ENCODE assay signal across 8 cellular contexts in the genomic region with DNA sequence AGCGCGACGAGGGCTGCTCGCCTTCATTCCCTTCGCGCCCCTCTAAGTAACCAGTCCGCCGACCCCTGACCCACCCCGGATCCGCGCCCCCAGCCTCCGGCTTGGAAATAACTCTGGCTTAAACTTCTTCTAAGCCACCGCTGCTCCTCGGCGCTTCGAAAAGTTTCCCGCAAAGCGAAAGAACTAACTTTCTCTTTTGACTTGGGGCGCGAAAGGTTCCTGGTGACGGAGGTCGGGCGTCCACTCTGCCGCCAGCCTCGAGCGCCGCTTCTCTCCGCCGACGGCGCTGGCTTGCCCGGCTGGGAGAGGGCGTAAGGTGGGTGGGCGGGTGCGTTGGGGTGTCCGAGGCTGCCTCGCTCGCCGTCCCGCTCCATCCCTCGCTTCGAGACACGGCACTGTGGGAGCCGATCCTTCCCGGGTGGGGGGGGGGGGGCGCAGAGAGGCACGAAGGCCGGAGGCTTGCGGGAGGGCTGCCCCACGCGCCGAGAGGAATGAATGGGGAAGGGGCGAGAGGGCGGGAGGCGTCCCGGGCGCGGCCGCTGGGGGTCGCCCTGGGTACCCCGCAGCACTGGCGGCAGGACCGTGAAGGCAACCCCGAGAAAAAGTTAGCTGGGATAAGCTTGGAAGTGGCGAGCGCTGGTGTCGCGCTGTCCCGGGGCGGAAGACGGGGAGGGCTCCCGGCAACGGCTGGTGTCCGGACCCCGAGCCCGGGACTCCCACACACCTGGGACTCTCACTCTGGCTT. TPM values are rescaled to one million over a fixed set of nuclear protein-coding genes. Genes with fewer than 3 reads are reported as not detected.
A peak's percentile ranks its signal among the peaks of the same experiment; 100 is the strongest.
DNase-seq lines count a peak whose midpoint lies in the region; ATAC-seq, FAIRE-seq and TF ChIP-seq lines count a peak whose summit lies in the region.

No MANE protein-coding gene starts in this region.

- H3K27ac ChIP-seq in A549 = peak overlapping the region; percentile 88 to 93
- peak overlapping the region; percentile 72 for H3K27ac ChIP-seq in PC-9
- peak overlapping the region; percentile 87 for H3K27ac ChIP-seq in parathyroid adenoma
- H3K27ac ChIP-seq in aorta (ENCODE audit: low read depth in 1 of 2, low read length in 2 of 2) = peak overlapping the region; percentile 81 to 92

- peaks cover 26 to 33% of the 10 kb centered on the region in 2 donors for H3K36me3 Mint-ChIP-seq in activated naive CD4-positive, alpha-beta T cell treated with anti-CD3 and anti-CD28 coated beads, Interleukin-2, amount 50 U/mL, for 72 hours

- peak; percentile 33 to 52; a peak in 4 of 5 replicates for TF ChIP-seq RAD21 in A549 (conservative IDR thresholded peaks at IDR 0.05 in 1 of 2, IDR thresholded peaks at IDR 0.05 in 1 of 2)

- H3K4me1 ChIP-seq in A549 (peaks cover 23% of the 10 kb centered on the region; the same call in 2 of the 3 replicates), PC-9 (replicated peaks; ENCODE audit: insufficient read depth) (peaks cover 28% of the 10 kb centered on the region), parathyroid adenoma (peaks cover 3% of the 10 kb centered on the region), aorta (ENCODE audit: control insufficient read depth in 1 of 2, insufficient read depth in 2 of 2, low read length in 2 of 2) (peaks cover 9 to 13% of the 10 kb centered on the region in 2 donors)

- H3K4me3 ChIP-seq in A549 (peak overlapping the region; percentile 90), PC-9 (peak overlapping the region; percentile 96), parathyroid adenoma (ENCODE audit: low read depth, low read length) (peak overlapping the region; percentile 92), aorta (ENCODE audit: low read length in 2 of 2) (peak overlapping the region; percentile 87 to 92)

- no peaks in the 10 kb centered on the region for H3K79me2 ChIP-seq in PC-9 (ENCODE audit: low read depth)
- H3K79me2 ChIP-seq in parathyroid adenoma = no peaks in the 10 kb centered on the region

- H3F3A ChIP-seq in PC-9 (ENCODE audit: insufficient read depth, low read depth) = 0 out of 2 replicates have a peak, but pooled peaks cover 4% of the 10 kb centered on the region

- peak overlapping the region; percentile 77 for H2AFZ ChIP-seq in PC-9
- peak overlapping the region; percentile 82 for H2AFZ ChIP-seq in parathyroid adenoma

- ATAC-seq in A549 (peak; percentile 9 to 39; a peak in 3 of 6 replicates), GM18502 (IDR thresholded peaks at IDR 0.05; ENCODE audit: poor library complexity, unreplicated experiment) (peak; percentile 11), HG03103 (IDR thresholded peaks at IDR 0.05; ENCODE audit: low read depth, unreplicated experiment) (peak; percentile 3), Right ventricle myocardium superior (ENCODE audit: poor library complexity) (peak; percentile 42), aorta (ENCODE audit: low FRiP score) (peak; percentile 49)
- ATAC-seq in activated naive CD4-positive, alpha-beta T cell treated with anti-CD3 and anti-CD28 coated beads, Interleukin-2, amount 50 U/mL, for 72 hours = peak; percentile 14 to 15

- DNase-seq in A549 (ENCODE audit: low read depth in 1 of 2, low spot score in 1 of 2) (peak in 1 of 2 experiments; percentile 41), PC-9 (peak; percentile 44 to 53), Right ventricle myocardium superior (peak; percentile 69), aorta (peak; percentile 77 to 86)
- peak; percentile 56 to 72 for DNase-seq in activated naive CD4-positive, alpha-beta T cell treated with anti-CD3 and anti-CD28 coated beads, Interleukin-2, amount 50 U/mL, for 72 hours (ENCODE audit: low spot score in 2 of 2)

- no peaks in the 10 kb centered on the region for H3K9me3 ChIP-seq in A549
- H3K9me3 ChIP-seq in PC-9 (ENCODE audit: insufficient read depth, low read depth) = no peaks in the 10 kb centered on the region
- H3K9me3 ChIP-seq in parathyroid adenoma (ENCODE audit: control insufficient read depth, low read length) = no peaks in the 10 kb centered on the region
- H3K9me3 ChIP-seq in aorta (ENCODE audit: control insufficient read depth, low read length) = no peaks in the 10 kb centered on the region

- intact Hi-C loops in PC-9 (cut with micrococcal nuclease; ENCODE audit: unreplicated experiment) (loop anchor here (1.0 to 2.0 kb wide), 8 partner anchors 13 to 386 kb away; no protein-coding TSS in a partner anchor), Right ventricle myocardium superior (cut with DNase I) (loop anchor here (2.0 kb wide), 1 partner anchor 132 kb away; no protein-coding TSS in a partner anchor), aorta (cut with DNase I) (loop anchor here (2.0 to 5.0 kb wide), 3 partner anchors 48 to 132 kb away; no protein-coding TSS in a partner anchor)

- CTCF ChIA-PET in A549 (lab: Yijun Ruan, JAX) = interaction anchor here (0.6 to 3.1 kb wide), 24 partner anchors 9 to 1697 kb away, joined by 3 to 30 read pairs (median 4); no protein-coding TSS in a partner anchor
- CTCF ChIA-PET in PC-9 (lab: Charles Lee) = interaction anchor here (0.6 to 1.4 kb wide), 5 partner anchors 13 to 141 kb away, joined by 3 to 4 read pairs (median 3); no protein-coding TSS in a partner anchor

- no peak for FAIRE-seq in A549 (lab: Jason Lieb, UNC)

- peak overlapping the region; percentile 19 for H3K9ac ChIP-seq in parathyroid adenoma

- POLR2A ChIA-PET in A549 (lab: Yijun Ruan, JAX) = interaction anchor here (0.6 to 3.0 kb wide), 55 partner anchors 10 to 820 kb away, joined by 3 to 72 read pairs (median 6); partner anchors contain the start of genes DTL, INTS7, NSL1 and PACC1
- POLR2A ChIA-PET in PC-9 (lab: Charles Lee; ENCODE audit: unreplicated experiment) = interaction anchor here (0.5 to 0.9 kb wide), 4 partner anchors 50 to 141 kb away, joined by 3 to 16 read pairs (median 4); no protein-coding TSS in a partner anchor

- 2% methylated on average over 28 of the region's 76 CpGs for WGBS in A549 (ENCODE audit: missing lambda C conversion rate)
- WGBS in aorta, 2 donors = 0 to 1% methylated on average over 60 to 76 of the region's 76 CpGs

- no TSS peak for BruUV-seq in PC-9 (replicated peaks; lab: Mats Ljungman, UMichigan)

- H3K36me3 ChIP-seq in PC-9 (ENCODE audit: low read depth) = no peaks in the 10 kb centered on the region
- H3K36me3 ChIP-seq in parathyroid adenoma (ENCODE audit: control insufficient read depth, insufficient read depth, low read length) = no peaks in the 10 kb centered on the region
- H3K36me3 ChIP-seq in aorta (ENCODE audit: control insufficient read depth in 1 of 2, insufficient read depth in 2 of 2, low read length in 1 of 2) = no peaks in the 10 kb centered on the region

- no peaks in the 10 kb centered on the region for H3K9me3 Mint-ChIP-seq in activated naive CD4-positive, alpha-beta T cell treated with anti-CD3 and anti-CD28 coated beads, Interleukin-2, amount 50 U/mL, for 72 hours

- no peak for TF ChIP-seq POLR2A in A549 (IDR thresholded peaks at IDR 0.05; ENCODE audit: low read length)

- H4K20me1 ChIP-seq in PC-9 (ENCODE audit: insufficient read depth) = peaks cover 14% of the 10 kb centered on the region; the same call in 1 of the 2 replicates

- H3K4me2 ChIP-seq in A549 = peak overlapping the region; percentile 98
- peak overlapping the region; percentile 91 for H3K4me2 ChIP-seq in PC-9
- peak overlapping the region; percentile 87 for H3K4me2 ChIP-seq in parathyroid adenoma (ENCODE audit: low read length)

- no peaks in the 10 kb centered on the region for H3K9me2 ChIP-seq in PC-9 (ENCODE audit: insufficient read depth)

- H3K27me3 ChIP-seq in PC-9 (ENCODE audit: insufficient read depth, low read depth) (peaks cover 53% of the 10 kb centered on the region), parathyroid adenoma (ENCODE audit: control insufficient read depth, insufficient read depth, low read length) (no peaks in the 10 kb centered on the region), aorta (ENCODE audit: control insufficient read depth in 1 of 2, insufficient read depth in 2 of 2, low read length in 1 of 2) (peaks cover 0 to 2% of the 10 kb centered on the region in 2 donors)

- peak overlapping the region; percentile 91 to 98 for H3K27ac Mint-ChIP-seq in activated naive CD4-positive, alpha-beta T cell treated with anti-CD3 and anti-CD28 coated beads, Interleukin-2, amount 50 U/mL, for 72 hours

- TF ChIP-seq CTCF in A549 (IDR thresholded peaks at IDR 0.05) = peak; percentile 53
- TF ChIP-seq CTCF in PC-9 (conservative IDR thresholded peaks at IDR 0.05) = peak; percentile 62
- TF ChIP-seq CTCF in parathyroid adenoma (IDR thresholded peaks at IDR 0.05) = peak; percentile 11

- TF ChIP-seq EP300 in A549 (IDR thresholded peaks at IDR 0.05) = no peak

RNA-seq across cellular contexts. Expression of gene ATF3, which starts 0.6 kb away (rescaled TPM):
- polyA plus RNA-seq in A549 (2011; rRNA removed) (33.4 and 62.9 TPM in 2 replicates), A549 (2017; fragmentation: RNase III; extraction: RNeasy Plus Mini Kit Qiagen cat#74134 plus additional on column Dnase treatment) (4.4 to 5.0 TPM (median 4.7 TPM) in 3 replicates), aorta (10 to 100 TPM; 22.7 to 60.9 TPM)
- 29.2 and 44.9 TPM in 2 replicates for polyA plus RNA-seq in A549 (2012; cell fraction: cytosol; rRNA removed)
- polyA plus RNA-seq in A549 (2012; cell fraction: nucleus; rRNA removed) = 81.6 and 101 TPM in 2 replicates
- polyA minus RNA-seq in A549 (2011; rRNA and poly(A)+ RNA removed) = 106 and 171 TPM in 2 replicates
- total RNA-seq in PC-9 (2021) (10.2 and 10.8 TPM in 2 replicates), Right ventricle myocardium superior (15.4 TPM), aorta (100 to 1,000 TPM in 1 of 2 donors, 10 to 100 TPM in 1; 28.1 to 265 TPM)
- 10 to 100 TPM; 25.1 to 48.4 TPM for total RNA-seq in activated naive CD4-positive, alpha-beta T cell treated with anti-CD3 and anti-CD28 coated beads, Interleukin-2, amount 50 U/mL, for 72 hours

Comparison
In these comparisons a context has a peak if more than half of its experiments do, and no peak if none do; other contexts are left out.
1. CTCF ChIP-seq: peak in every context shown above with its lines; median percentile 62 in PC-9; 53 in A549; 11 in parathyroid adenoma.